2 cellular contexts compared by ENCODE assay signal in the genomic region with DNA sequence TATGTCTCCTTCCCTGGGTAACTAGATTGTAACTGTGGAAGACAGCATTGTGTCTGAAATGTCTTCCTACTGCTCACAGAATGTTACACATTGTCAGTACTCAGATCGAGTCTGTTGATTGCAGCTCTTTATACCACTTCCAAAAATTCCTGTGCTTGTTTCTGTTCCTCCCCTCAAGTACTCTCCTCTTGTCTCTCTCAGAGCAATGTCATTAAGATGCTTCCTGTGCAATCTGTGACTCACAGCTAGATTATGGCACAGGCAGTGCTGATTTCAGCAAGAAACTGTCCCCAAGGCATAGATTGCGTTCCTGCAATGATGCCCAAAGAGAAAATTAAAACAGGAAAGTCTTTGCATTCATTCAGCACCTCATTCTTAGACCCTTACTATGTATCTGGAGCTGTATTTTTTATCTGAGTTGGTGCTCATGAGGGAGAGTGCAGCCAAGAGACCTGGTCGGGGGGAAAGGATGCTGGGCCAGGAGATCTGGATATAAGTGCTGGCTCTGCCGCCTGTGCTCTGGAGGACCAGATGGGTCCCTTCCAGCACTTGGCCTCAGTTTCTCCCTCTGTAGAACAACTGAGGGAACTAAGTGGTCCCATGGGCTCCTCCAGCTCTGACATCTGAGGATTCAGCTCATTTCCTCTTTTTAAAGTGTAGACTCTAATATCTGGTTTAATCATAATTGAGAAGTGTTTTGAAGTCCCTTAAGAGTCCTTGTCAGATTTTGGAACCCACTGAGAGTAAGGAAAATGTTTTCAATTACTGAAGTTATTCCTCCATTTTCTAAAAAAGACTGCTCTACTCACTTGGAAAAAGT.
TF ChIP-seq lines count a peak whose summit lies in the region.

No MANE protein-coding gene starts in this region.

TF ChIP-seq in IMR-90, 13 proteins besides CTCF, POLR2A, EP300 and RAD21:
- no peak for TF ChIP-seq RFX5 (IDR thresholded peaks at IDR 0.05; ENCODE audit: low read depth, low read length)
- no peak for TF ChIP-seq USF2 (IDR thresholded peaks at IDR 0.05; ENCODE audit: low read depth, low read length)
- no peak for TF ChIP-seq CHD1 (IDR thresholded peaks at IDR 0.05; ENCODE audit: low read depth, low read length)
- no peak for TF ChIP-seq MAZ (IDR thresholded peaks at IDR 0.05; ENCODE audit: borderline replicate concordance, low read depth, low read length)
- peak; percentile 36; the same call in 1 of the 2 replicates for TF ChIP-seq CEBPB (IDR thresholded peaks at IDR 0.05; ENCODE audit: low read depth, low read length)
- TF ChIP-seq SMC3 (IDR thresholded peaks at IDR 0.05; ENCODE audit: low read depth, low read length) = no peak
- peak; percentile 47; the same call in 1 of the 2 replicates for TF ChIP-seq MAFK (IDR thresholded peaks at IDR 0.05; ENCODE audit: low read depth, low read length)

TF ChIP-seq in K562, 482 proteins besides CTCF, POLR2A, EP300 and RAD21 (continues in another document):
- TF ChIP-seq NCOA6 (IDR thresholded peaks at IDR 0.05) = no peak
- TF ChIP-seq ZNF175 (CRISPR knock-in tag; IDR thresholded peaks at IDR 0.05; ENCODE audit: low read depth) = no peak
- no peak for TF ChIP-seq RBM22 (IDR thresholded peaks at IDR 0.05; ENCODE audit: low read depth, low read length, poor library complexity, severe bottlenecking)
- TF ChIP-seq, protein P1, sequence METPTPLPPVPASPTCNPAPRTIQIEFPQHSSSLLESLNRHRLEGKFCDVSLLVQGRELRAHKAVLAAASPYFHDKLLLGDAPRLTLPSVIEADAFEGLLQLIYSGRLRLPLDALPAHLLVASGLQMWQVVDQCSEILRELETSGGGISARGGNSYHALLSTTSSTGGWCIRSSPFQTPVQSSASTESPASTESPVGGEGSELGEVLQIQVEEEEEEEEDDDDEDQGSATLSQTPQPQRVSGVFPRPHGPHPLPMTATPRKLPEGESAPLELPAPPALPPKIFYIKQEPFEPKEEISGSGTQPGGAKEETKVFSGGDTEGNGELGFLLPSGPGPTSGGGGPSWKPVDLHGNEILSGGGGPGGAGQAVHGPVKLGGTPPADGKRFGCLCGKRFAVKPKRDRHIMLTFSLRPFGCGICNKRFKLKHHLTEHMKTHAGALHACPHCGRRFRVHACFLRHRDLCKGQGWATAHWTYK (CRISPR knock-in tag; IDR thresholded peaks at IDR 0.05) = no peak
- TF ChIP-seq SP2 (IDR thresholded peaks at IDR 0.05; ENCODE audit: extremely low read depth, low read depth, low read length, poor library complexity, severe bottlenecking) = no peak
- TF ChIP-seq, protein P2, sequence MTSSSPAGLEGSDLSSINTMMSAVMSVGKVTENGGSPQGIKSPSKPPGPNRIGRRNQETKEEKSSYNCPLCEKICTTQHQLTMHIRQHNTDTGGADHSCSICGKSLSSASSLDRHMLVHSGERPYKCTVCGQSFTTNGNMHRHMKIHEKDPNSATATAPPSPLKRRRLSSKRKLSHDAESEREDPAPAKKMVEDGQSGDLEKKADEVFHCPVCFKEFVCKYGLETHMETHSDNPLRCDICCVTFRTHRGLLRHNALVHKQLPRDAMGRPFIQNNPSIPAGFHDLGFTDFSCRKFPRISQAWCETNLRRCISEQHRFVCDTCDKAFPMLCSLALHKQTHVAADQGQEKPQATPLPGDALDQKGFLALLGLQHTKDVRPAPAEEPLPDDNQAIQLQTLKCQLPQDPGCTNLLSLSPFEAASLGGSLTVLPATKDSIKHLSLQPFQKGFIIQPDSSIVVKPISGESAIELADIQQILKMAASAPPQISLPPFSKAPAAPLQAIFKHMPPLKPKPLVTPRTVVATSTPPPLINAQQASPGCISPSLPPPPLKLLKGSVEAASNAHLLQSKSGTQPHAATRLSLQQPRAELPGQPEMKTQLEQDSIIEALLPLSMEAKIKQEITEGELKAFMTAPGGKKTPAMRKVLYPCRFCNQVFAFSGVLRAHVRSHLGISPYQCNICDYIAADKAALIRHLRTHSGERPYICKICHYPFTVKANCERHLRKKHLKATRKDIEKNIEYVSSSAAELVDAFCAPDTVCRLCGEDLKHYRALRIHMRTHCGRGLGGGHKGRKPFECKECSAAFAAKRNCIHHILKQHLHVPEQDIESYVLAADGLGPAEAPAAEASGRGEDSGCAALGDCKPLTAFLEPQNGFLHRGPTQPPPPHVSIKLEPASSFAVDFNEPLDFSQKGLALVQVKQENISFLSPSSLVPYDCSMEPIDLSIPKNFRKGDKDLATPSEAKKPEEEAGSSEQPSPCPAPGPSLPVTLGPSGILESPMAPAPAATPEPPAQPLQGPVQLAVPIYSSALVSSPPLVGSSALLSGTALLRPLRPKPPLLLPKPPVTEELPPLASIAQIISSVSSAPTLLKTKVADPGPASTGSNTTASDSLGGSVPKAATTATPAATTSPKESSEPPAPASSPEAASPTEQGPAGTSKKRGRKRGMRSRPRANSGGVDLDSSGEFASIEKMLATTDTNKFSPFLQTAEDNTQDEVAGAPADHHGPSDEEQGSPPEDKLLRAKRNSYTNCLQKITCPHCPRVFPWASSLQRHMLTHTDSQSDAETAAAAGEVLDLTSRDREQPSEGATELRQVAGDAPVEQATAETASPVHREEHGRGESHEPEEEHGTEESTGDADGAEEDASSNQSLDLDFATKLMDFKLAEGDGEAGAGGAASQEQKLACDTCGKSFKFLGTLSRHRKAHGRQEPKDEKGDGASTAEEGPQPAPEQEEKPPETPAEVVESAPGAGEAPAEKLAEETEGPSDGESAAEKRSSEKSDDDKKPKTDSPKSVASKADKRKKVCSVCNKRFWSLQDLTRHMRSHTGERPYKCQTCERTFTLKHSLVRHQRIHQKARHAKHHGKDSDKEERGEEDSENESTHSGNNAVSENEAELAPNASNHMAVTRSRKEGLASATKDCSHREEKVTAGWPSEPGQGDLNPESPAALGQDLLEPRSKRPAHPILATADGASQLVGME (CRISPR knock-in tag; IDR thresholded peaks at IDR 0.05) = no peak
- no peak for TF ChIP-seq ZNF77 (CRISPR knock-in tag; IDR thresholded peaks at IDR 0.05)
- no peak for TF ChIP-seq JUND (IDR thresholded peaks at IDR 0.05; ENCODE audit: borderline replicate concordance, low read depth, low read length)
- TF ChIP-seq JUND (tag; IDR thresholded peaks at IDR 0.05; ENCODE audit: borderline replicate concordance, low read depth, low read length) = 0 out of 3 replicates have a peak, but pooled peaks have one; percentile 35
- TF ChIP-seq RBM39 (optimal IDR thresholded peaks at IDR 0.05; ENCODE audit: low read depth, low read length) = no peak
- peak; percentile 59 for TF ChIP-seq FOSL1 (tag; conservative IDR thresholded peaks at IDR 0.05)
- TF ChIP-seq ETV5 (CRISPR knock-in tag; IDR thresholded peaks at IDR 0.05; ENCODE audit: low read depth) = no peak
- TF ChIP-seq CBX8 (IDR thresholded peaks at IDR 0.05; ENCODE audit: borderline replicate concordance, extremely low read depth, low read depth, low read length, poor library complexity, severe bottlenecking) = no peak
- TF ChIP-seq SRSF3 (IDR thresholded peaks at IDR 0.05; ENCODE audit: insufficient read depth, low read length) = no peak
- TF ChIP-seq SNIP1 (IDR thresholded peaks at IDR 0.05; ENCODE audit: low read depth) = no peak
- TF ChIP-seq MTA2 (IDR thresholded peaks at IDR 0.05; ENCODE audit: low read depth) = no peak
- no peak for TF ChIP-seq ZNF655 (CRISPR knock-in tag; IDR thresholded peaks at IDR 0.05)
- TF ChIP-seq SPI1 (IDR thresholded peaks at IDR 0.05; ENCODE audit: borderline replicate concordance, low read depth, low read length) = 0 out of 2 replicates have a peak, but pooled peaks have one; percentile 37
- TF ChIP-seq ETV6 (IDR thresholded peaks at IDR 0.05; ENCODE audit: borderline replicate concordance in 1 of 2, low read depth in 2 of 2, low read length in 1 of 2) = no peak
- TF ChIP-seq ETV6 (CRISPR knock-in tag; IDR thresholded peaks at IDR 0.05; ENCODE audit: borderline replicate concordance) = no peak
- peak in 1 of 2 experiments; percentile 27; a peak in 1 of 4 replicates for TF ChIP-seq KDM1A (IDR thresholded peaks at IDR 0.05)
- no peak for TF ChIP-seq KAT2B (IDR thresholded peaks at IDR 0.05; ENCODE audit: low read depth, low read length)
- no peak for TF ChIP-seq KLF16 (IDR thresholded peaks at IDR 0.05)
- no peak for TF ChIP-seq PHB2 (IDR thresholded peaks at IDR 0.05; ENCODE audit: low read depth)
- TF ChIP-seq CTBP1 (IDR thresholded peaks at IDR 0.05; ENCODE audit: borderline replicate concordance) = peak; percentile 41; the same call in 1 of the 2 replicates
- TF ChIP-seq ZNF224 (CRISPR knock-in tag; IDR thresholded peaks at IDR 0.05) = no peak
- TF ChIP-seq ARID1B (IDR thresholded peaks at IDR 0.05) = 0 out of 2 replicates have a peak, but pooled peaks have one; percentile 7
- TF ChIP-seq KAT8 (IDR thresholded peaks at IDR 0.05; ENCODE audit: low read depth) = no peak
- TF ChIP-seq, protein P3, sequence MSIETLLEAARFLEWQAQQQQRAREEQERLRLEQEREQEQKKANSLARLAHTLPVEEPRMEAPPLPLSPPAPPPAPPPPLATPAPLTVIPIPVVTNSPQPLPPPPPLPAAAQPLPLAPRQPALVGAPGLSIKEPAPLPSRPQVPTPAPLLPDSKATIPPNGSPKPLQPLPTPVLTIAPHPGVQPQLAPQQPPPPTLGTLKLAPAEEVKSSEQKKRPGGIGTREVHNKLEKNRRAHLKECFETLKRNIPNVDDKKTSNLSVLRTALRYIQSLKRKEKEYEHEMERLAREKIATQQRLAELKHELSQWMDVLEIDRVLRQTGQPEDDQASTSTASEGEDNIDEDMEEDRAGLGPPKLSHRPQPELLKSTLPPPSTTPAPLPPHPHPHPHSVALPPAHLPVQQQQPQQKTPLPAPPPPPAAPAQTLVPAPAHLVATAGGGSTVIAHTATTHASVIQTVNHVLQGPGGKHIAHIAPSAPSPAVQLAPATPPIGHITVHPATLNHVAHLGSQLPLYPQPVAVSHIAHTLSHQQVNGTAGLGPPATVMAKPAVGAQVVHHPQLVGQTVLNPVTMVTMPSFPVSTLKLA (conservative IDR thresholded peaks at IDR 0.05) = no peak
- no peak for TF ChIP-seq ZNF354B (CRISPR knock-in tag; IDR thresholded peaks at IDR 0.05)
- TF ChIP-seq POLR3A (IDR thresholded peaks at IDR 0.05; ENCODE audit: borderline replicate concordance, extremely low read depth, insufficient read depth, insufficient read length) = no peak
- no peak for TF ChIP-seq CEBPG (CRISPR knock-in tag; IDR thresholded peaks at IDR 0.05)
- peak in 1 of 2 experiments; percentile 39; a peak in 1 of 4 replicates for TF ChIP-seq CEBPG (tag; conservative IDR thresholded peaks at IDR 0.05 in 1 of 2, IDR thresholded peaks at IDR 0.05 in 1 of 2)
- TF ChIP-seq PRPF4 (IDR thresholded peaks at IDR 0.05; ENCODE audit: insufficient read depth, low read depth, low read length, poor library complexity, severe bottlenecking) = no peak
- no peak for TF ChIP-seq ZBTB40 (IDR thresholded peaks at IDR 0.05)
- TF ChIP-seq ZBTB40 (CRISPR knock-in tag; IDR thresholded peaks at IDR 0.05) = no peak
